8 cellular contexts compared by ENCODE assay signal in genomic region chr20:63740070-63740500, GRCh38. TPM values are rescaled to one million over a fixed set of nuclear protein-coding genes. Genes with fewer than 3 reads are reported as not detected.
DNase-seq lines count a peak whose midpoint lies in the region; ATAC-seq and TF ChIP-seq lines count a peak whose summit lies in the region.

No MANE protein-coding gene starts in this region.

- H3F3A ChIP-seq in SU-DHL-6 (ENCODE audit: insufficient read depth): peaks cover 32% of the 10 kb centered on the region

- peak overlapping the region; percentile 69 for H3K4me3 Mint-ChIP-seq in chondrocyte (ENCODE audit: unreplicated experiment)
- peak overlapping the region in 1 of 2 donors; percentile 77 for H3K4me3 Mint-ChIP-seq in stimulated activated naive B cell treated with anti-CD40 and anti-IgM and Interleukin-4, amounts not matched to agents 10 μg/mL and 1 μg/mL and 100 μg/mL, for 72 hours

- peak overlapping the region; percentile 59 for H3K9ac ChIP-seq in SU-DHL-6 (ENCODE audit: low read length)

- H3K4me3 ChIP-seq in SU-DHL-6 (ENCODE audit: insufficient read depth, low read length, poor library complexity, severe bottlenecking) (peak overlapping the region; percentile 50), kidney epithelial cell (ENCODE audit: low read depth, low read length) (peak overlapping the region; percentile 57)

- ATAC-seq in HG02798 (IDR thresholded peaks at IDR 0.05; ENCODE audit: poor library complexity, unreplicated experiment): peak; percentile 16
- ATAC-seq in stimulated activated naive B cell treated with anti-CD40 and anti-IgM and Interleukin-4, amounts not matched to agents 10 μg/mL and 1 μg/mL and 100 μg/mL, for 72 hours (replicated peaks): peak; percentile 2 to 5
- no peak for ATAC-seq in GM18868 (IDR thresholded peaks at IDR 0.05; ENCODE audit: unreplicated experiment)

- H3K79me2 ChIP-seq in SU-DHL-6 (ENCODE audit: insufficient read depth, low read length): no peaks in the 10 kb centered on the region

- no peak for TF ChIP-seq CTCF in SU-DHL-6 (IDR thresholded peaks at IDR 0.05; ENCODE audit: insufficient read depth, low read length, poor library complexity, severe bottlenecking)
- TF ChIP-seq CTCF in chondrocyte (IDR thresholded peaks at IDR 0.05): no peak
- TF ChIP-seq CTCF in kidney epithelial cell (IDR thresholded peaks at IDR 0.05; ENCODE audit: insufficient read depth, low read length, poor library complexity, severe bottlenecking): no peak

- DNase-seq in EL (peak; percentile 49), chondrocyte (ENCODE audit: low spot score) (peak; percentile 60), kidney epithelial cell (ENCODE audit: low read depth) (no peak), G401 (ENCODE audit: low spot score) (no peak)
- no peak for DNase-seq in stimulated activated naive B cell treated with anti-CD40 and anti-IgM and Interleukin-4, amounts not matched to agents 10 μg/mL and 1 μg/mL and 100 μg/mL, for 72 hours

- no peaks in the 10 kb centered on the region for H3K9me2 ChIP-seq in SU-DHL-6 (replicated peaks; ENCODE audit: insufficient read depth, low read length)

- H3K9me3 ChIP-seq in SU-DHL-6 (ENCODE audit: insufficient read depth, low read length): no peaks in the 10 kb centered on the region

- no peaks in the 10 kb centered on the region for H4K20me1 ChIP-seq in SU-DHL-6 (ENCODE audit: low read depth, low read length)

- H3K27me3 Mint-ChIP-seq in chondrocyte (ENCODE audit: low read depth): no peaks in the 10 kb centered on the region
- no peaks in the 10 kb centered on the region for H3K27me3 Mint-ChIP-seq in stimulated activated naive B cell treated with anti-CD40 and anti-IgM and Interleukin-4, amounts not matched to agents 10 μg/mL and 1 μg/mL and 100 μg/mL, for 72 hours

- H3K27me3 ChIP-seq in SU-DHL-6 (ENCODE audit: low read length): no peaks in the 10 kb centered on the region
- no peaks in the 10 kb centered on the region for H3K27me3 ChIP-seq in kidney epithelial cell (ENCODE audit: control insufficient read depth, insufficient read depth, low read length)

- peak overlapping the region; percentile 60 for H3K4me2 ChIP-seq in SU-DHL-6 (ENCODE audit: low read depth, low read length, poor library complexity, severe bottlenecking)

- no peak overlapping the region for H2AFZ ChIP-seq in SU-DHL-6 (ENCODE audit: low read depth, low read length, severe bottlenecking)

- peaks cover 3% of the 10 kb centered on the region for H3K4me1 Mint-ChIP-seq in chondrocyte (ENCODE audit: low read depth)
- peaks cover 21 to 43% of the 10 kb centered on the region in 2 donors for H3K4me1 Mint-ChIP-seq in stimulated activated naive B cell treated with anti-CD40 and anti-IgM and Interleukin-4, amounts not matched to agents 10 μg/mL and 1 μg/mL and 100 μg/mL, for 72 hours

- peak overlapping the region; percentile 65 for H3K27ac ChIP-seq in SU-DHL-6 (ENCODE audit: low read depth, low read length)

- H3K9me3 Mint-ChIP-seq in chondrocyte (ENCODE audit: low read depth): no peaks in the 10 kb centered on the region
- H3K9me3 Mint-ChIP-seq in stimulated activated naive B cell treated with anti-CD40 and anti-IgM and Interleukin-4, amounts not matched to agents 10 μg/mL and 1 μg/mL and 100 μg/mL, for 72 hours: no peaks in the 10 kb centered on the region

- no peak overlapping the region for H3K27ac Mint-ChIP-seq in chondrocyte (ENCODE audit: unreplicated experiment)
- no peak overlapping the region for H3K27ac Mint-ChIP-seq in stimulated activated naive B cell treated with anti-CD40 and anti-IgM and Interleukin-4, amounts not matched to agents 10 μg/mL and 1 μg/mL and 100 μg/mL, for 72 hours

- H3K36me3 ChIP-seq in SU-DHL-6 (ENCODE audit: low read length) (no peaks in the 10 kb centered on the region), kidney epithelial cell (ENCODE audit: control insufficient read depth, insufficient read depth, low read length) (peaks cover 2% of the 10 kb centered on the region)

- H3K36me3 Mint-ChIP-seq in chondrocyte (ENCODE audit: low read depth): peaks cover 3% of the 10 kb centered on the region
- H3K36me3 Mint-ChIP-seq in stimulated activated naive B cell treated with anti-CD40 and anti-IgM and Interleukin-4, amounts not matched to agents 10 μg/mL and 1 μg/mL and 100 μg/mL, for 72 hours: peaks cover 11 to 14% of the 10 kb centered on the region in 2 donors

- in situ Hi-C loops in G401 (cut with HindIII; ENCODE audit: low sequenced_read_pairs): no loop called here

RNA-seq across cellular contexts. Expression of gene SLC2A4RG, which starts 0.5 kb away (rescaled TPM):
- 90.7 to 105 TPM (median 101 TPM) in 3 replicates for total RNA-seq in chondrocyte
- 50.2 and 91.1 TPM in 2 replicates for total RNA-seq in kidney epithelial cell
- 71.8 and 118 TPM in 2 replicates for total RNA-seq in G401 (2014; rRNA removed; shearing (Covaris generic))

RNA-seq across cellular contexts. Expression of gene LIME1, which starts 3.6 kb away (rescaled TPM):
- 6.8 to 9.7 TPM (median 7.1 TPM) in 3 replicates for total RNA-seq in chondrocyte
- total RNA-seq in kidney epithelial cell: 9.4 and 14.0 TPM in 2 replicates
- total RNA-seq in G401 (2014; rRNA removed; shearing (Covaris generic)): 12.6 and 15.1 TPM in 2 replicates

RNA-seq across cellular contexts. Expression of gene ZGPAT, which starts 32.2 kb away (rescaled TPM):
- 19.2 to 25.6 TPM (median 20.6 TPM) in 3 replicates for total RNA-seq in chondrocyte
- 39.8 and 42.6 TPM in 2 replicates for total RNA-seq in kidney epithelial cell
- 49.4 and 52.7 TPM in 2 replicates for total RNA-seq in G401 (2014; rRNA removed; shearing (Covaris generic))

RNA-seq across cellular contexts. Expression of gene ARFRP1, which starts 32.3 kb away (rescaled TPM):
- 37.8 to 47.4 TPM (median 39.8 TPM) in 3 replicates for total RNA-seq in chondrocyte
- total RNA-seq in kidney epithelial cell: 47.7 and 56.9 TPM in 2 replicates
- total RNA-seq in G401 (2014; rRNA removed; shearing (Covaris generic)): 33.0 and 36.7 TPM in 2 replicates

RNA-seq across cellular contexts. Expression of gene TNFRSF6B, which starts 43.6 kb away (rescaled TPM):
- total RNA-seq in chondrocyte (0.79 to 0.99 TPM in 2 of 3 replicates, not detected in the other), kidney epithelial cell (97.0 and 119 TPM in 2 replicates)
- total RNA-seq in G401 (2014; rRNA removed; shearing (Covaris generic)): not detected in 2 replicates

Comparison
In these comparisons a context has a peak if more than half of its experiments do, and no peak if none do; other contexts are left out.
1. DNase-seq: peak in EL (single experiment) and chondrocyte (single experiment); none in kidney epithelial cell (single experiment), stimulated activated naive B cell treated with anti-CD40 and anti-IgM and Interleukin-4, amounts not matched to agents 10 μg/mL and 1 μg/mL and 100 μg/mL, for 72 hours (single experiment) and G401 (single experiment).